In the genomic region with DNA sequence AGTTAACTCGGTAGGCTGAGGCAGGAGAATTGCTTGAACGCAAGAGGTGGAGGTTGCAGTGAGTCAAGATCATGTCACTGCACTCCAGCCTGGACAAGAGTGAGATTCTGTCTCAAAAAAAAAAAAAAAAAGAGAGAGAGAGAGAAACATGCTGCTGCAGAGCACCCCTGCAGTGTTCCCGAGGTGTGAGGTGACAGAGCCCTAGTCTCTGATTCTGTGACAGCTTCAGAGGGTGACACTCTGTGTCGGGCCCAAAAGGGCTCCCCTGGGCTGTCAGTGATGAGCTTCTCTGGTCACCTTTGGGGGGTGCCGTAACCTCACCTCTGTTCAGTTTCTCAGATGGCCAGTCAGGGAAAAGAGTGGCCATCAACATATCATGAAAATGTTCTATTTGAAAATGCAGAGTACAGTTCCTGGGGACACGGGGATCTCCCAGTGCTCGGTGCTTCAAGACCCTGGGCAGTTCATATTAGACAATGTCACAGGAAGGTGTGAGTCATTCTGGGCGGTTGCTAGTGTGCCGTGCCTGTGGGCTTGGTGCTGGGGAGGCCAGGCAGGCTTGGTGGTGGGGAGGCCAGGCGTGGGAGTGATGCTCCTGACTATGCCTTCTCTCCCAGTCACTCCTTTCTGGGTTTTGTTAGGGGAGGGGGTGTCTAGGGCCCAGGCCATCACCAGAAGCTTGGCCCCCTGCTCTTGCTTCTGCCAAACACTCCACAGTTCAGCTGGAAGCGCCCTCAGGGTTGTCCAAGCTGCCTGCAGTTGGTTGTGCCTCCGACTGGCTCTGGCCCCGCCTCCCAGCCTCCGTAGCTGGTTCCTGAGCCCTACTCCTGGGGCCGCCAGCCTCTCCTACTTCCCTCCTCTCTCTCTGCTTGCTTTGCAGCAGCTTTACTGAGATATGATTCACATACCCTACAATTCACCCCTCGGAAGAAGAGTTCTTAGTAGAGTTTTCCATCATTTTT, we compare ENCODE assay signal across 8 cellular contexts. TPM values are rescaled to one million over a fixed set of nuclear protein-coding genes. Genes with fewer than 3 reads are reported as not detected.
DNase-seq lines count a peak whose midpoint lies in the region; ATAC-seq and TF ChIP-seq lines count a peak whose summit lies in the region.

No MANE protein-coding gene starts in this region.

- no peak overlapping the region for H3K4me3 Mint-ChIP-seq in activated naive CD4-positive, alpha-beta T cell treated with anti-CD3 and anti-CD28 coated beads, Interleukin-2, amount 10 ng/mL, durations not matched to agents 7 days and 5 days

- intact Hi-C loops in left lung (cut with DNase I): no loop called here

- peak overlapping the region; percentile 38 for H3K27ac Mint-ChIP-seq in activated naive CD4-positive, alpha-beta T cell treated with anti-CD3 and anti-CD28 coated beads, Interleukin-2, amount 10 ng/mL, durations not matched to agents 7 days and 5 days

- peak; percentile 80 for ATAC-seq in left lung

- CTCF ChIA-PET in activated naive CD4-positive, alpha-beta T cell treated with anti-CD3 and anti-CD28 coated beads, Interleukin-2, amount 10 ng/mL, durations not matched to agents 7 days and 5 days (lab: Charles Lee): interaction anchor here (0.6 kb wide), 1 partner anchor 129 kb away, joined by 3 read pairs; no protein-coding TSS in a partner anchor

- H3K4me3 ChIP-seq in left lung: no peak overlapping the region

- H3K27me3 ChIP-seq in left lung: no peaks in the 10 kb centered on the region

- H3K4me1 ChIP-seq in left lung: peaks cover 0 to 39% of the 10 kb centered on the region in 2 donors

- TF ChIP-seq CTCF in left lung (IDR thresholded peaks at IDR 0.05): no peak

- DNase-seq in GOT3 (lab: John Stamatoyannopoulos, UW) (peak; percentile 18), SIG-M5 (lab: John Stamatoyannopoulos, UW) (peak; percentile 75), left lung (no peak), NCI-H1092 treated with DMSO at 0.1 percent for 48 hours (lab: John Stamatoyannopoulos, UW) (no peak), NCI-H1105 (lab: John Stamatoyannopoulos, UW) (no peak), G401 (ENCODE audit: low spot score) (no peak)
- peak; percentile 70 for DNase-seq in activated naive CD4-positive, alpha-beta T cell treated with anti-CD3 and anti-CD28 coated beads, Interleukin-2, amount 10 ng/mL, durations not matched to agents 7 days and 5 days
- peak; percentile 36 to 55 for DNase-seq in stimulated activated CD8-positive, alpha-beta memory T cell treated with anti-CD3 and anti-CD28 coated beads, Interleukin-7, amount 100 ng/mL, for 4 hours (ENCODE audit: low read depth in 2 of 2)

- H3K36me3 Mint-ChIP-seq in activated naive CD4-positive, alpha-beta T cell treated with anti-CD3 and anti-CD28 coated beads, Interleukin-2, amount 10 ng/mL, durations not matched to agents 7 days and 5 days: no peaks in the 10 kb centered on the region

- peak overlapping the region; percentile 44 to 67 for H3K27ac ChIP-seq in left lung

- no peaks in the 10 kb centered on the region for H3K9me3 Mint-ChIP-seq in activated naive CD4-positive, alpha-beta T cell treated with anti-CD3 and anti-CD28 coated beads, Interleukin-2, amount 10 ng/mL, durations not matched to agents 7 days and 5 days

- H3K27me3 Mint-ChIP-seq in activated naive CD4-positive, alpha-beta T cell treated with anti-CD3 and anti-CD28 coated beads, Interleukin-2, amount 10 ng/mL, durations not matched to agents 7 days and 5 days: peaks cover 5% of the 10 kb centered on the region

- in situ Hi-C loops in G401 (cut with HindIII; ENCODE audit: low sequenced_read_pairs): no loop called here

- peaks cover 50% of the 10 kb centered on the region for H3K4me1 Mint-ChIP-seq in activated naive CD4-positive, alpha-beta T cell treated with anti-CD3 and anti-CD28 coated beads, Interleukin-2, amount 10 ng/mL, durations not matched to agents 7 days and 5 days

- no peaks in the 10 kb centered on the region for H3K9me3 ChIP-seq in left lung

- no peaks in the 10 kb centered on the region for H3K36me3 ChIP-seq in left lung

RNA-seq across cellular contexts. Expression of a gene that starts 52.5 kb away (rescaled TPM):
- total RNA-seq in left lung: 10 to 100 TPM; 86.9 to 89.7 TPM
- not detected in 2 replicates for total RNA-seq in G401 (2014; rRNA removed; shearing (Covaris generic))

Comparison
In these comparisons a context has a peak if more than half of its experiments do, and no peak if none do; other contexts are left out.
1. DNase-seq: peak in GOT3 (single experiment), SIG-M5 (single experiment), activated naive CD4-positive, alpha-beta T cell treated with anti-CD3 and anti-CD28 coated beads, Interleukin-2, amount 10 ng/mL, durations not matched to agents 7 days and 5 days (single experiment) and stimulated activated CD8-positive, alpha-beta memory T cell treated with anti-CD3 and anti-CD28 coated beads, Interleukin-7, amount 100 ng/mL, for 4 hours (2 of 2); none in left lung (0 of 2), NCI-H1092 treated with DMSO at 0.1 percent for 48 hours (single experiment), NCI-H1105 (single experiment) and G401 (single experiment).
2. RNA of a gene that starts 52.5 kb away (total RNA-seq): 86.9 to 89.7 TPM in left lung; not detected in G401; every median in the first group is over 10 times any median in the second.